16 cellular contexts compared by ENCODE assay signal in the genomic region with DNA sequence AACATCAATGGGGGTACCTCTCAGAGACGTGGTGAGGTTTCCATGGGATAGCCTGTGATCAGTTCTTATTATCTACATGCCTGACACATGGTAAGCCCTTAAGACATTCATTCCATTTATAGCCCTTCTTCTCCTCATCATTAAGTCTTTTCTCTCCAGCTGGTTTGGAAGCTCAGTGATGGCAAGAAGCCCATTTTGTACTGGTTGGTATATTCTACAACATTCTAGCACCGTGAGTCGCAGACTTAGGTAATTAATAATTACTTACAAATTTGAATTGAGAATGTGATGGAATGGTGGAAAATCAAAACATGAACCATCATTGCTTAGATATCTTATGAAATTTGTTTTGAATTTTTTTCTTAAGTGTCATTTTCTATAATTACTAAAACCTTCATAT.
"Had no signal": no experiment of that assay in that cellular context is flagged by ENCODE, and none has a peak within 500 bp of the region (broad histone marks: within the 10 kb centered on the region; RNA-seq: fewer than 3 reads in every experiment).

No MANE protein-coding gene starts in this region.

- H3K4me3 Mint-ChIP-seq: activated B cell treated with CpG ODN at 0.5 μM for 24 hours; activated CD4-positive, alpha-beta T cell treated with anti-CD3 and anti-CD28 coated beads, Interleukin-2, amount 10 ng/mL, durations not matched to agents 24 days and 14 days; dendritic cell treated with granulocyte-macrophage colony-stimulating factor and Interleukin-4, amounts not matched to agents 40 ng/mL and 50 ng/mL, for 4 days; T-helper 17 cell had no signal

- H3K4me1 ChIP-seq: gastrocnemius medialis, parathyroid adenoma, right atrium auricular region, vagina had no signal

- H3K4me3 ChIP-seq: adrenal gland, gastrocnemius medialis, right atrium auricular region, smooth muscle cell, tibial artery, vagina had no signal

- H3K27ac ChIP-seq: adrenal gland, brain microvascular endothelial cell, gastrocnemius medialis, parathyroid adenoma, right atrium auricular region, tibial artery, vagina had no signal

- H2AFZ ChIP-seq: parathyroid adenoma had no signal

- H3K27me3 ChIP-seq: adrenal gland, brain microvascular endothelial cell, gastrocnemius medialis, right atrium auricular region, tibial artery, vagina had no signal

- H3K36me3 ChIP-seq: adrenal gland, brain microvascular endothelial cell, gastrocnemius medialis, right atrium auricular region, tibial artery, vagina had no signal

- H3K27me3 Mint-ChIP-seq: activated B cell treated with CpG ODN at 0.5 μM for 24 hours; activated CD4-positive, alpha-beta T cell treated with anti-CD3 and anti-CD28 coated beads, Interleukin-2, amount 10 ng/mL, durations not matched to agents 24 days and 14 days; T-helper 17 cell had no signal

- H3K9ac ChIP-seq: parathyroid adenoma had no signal

- ATAC-seq: gastrocnemius medialis, T-helper 17 cell had no signal

- DNase-seq: activated B cell treated with CpG ODN at 0.5 μM for 24 hours; activated CD4-positive, alpha-beta T cell treated with anti-CD3 and anti-CD28 coated beads, Interleukin-2, amount 10 ng/mL, durations not matched to agents 24 days and 14 days; activated CD8-positive, alpha-beta memory T cell treated with anti-CD3 and anti-CD28 coated beads for 24 hours; activated naive CD4-positive, alpha-beta T cell treated with anti-CD3 and anti-CD28 coated beads, Interleukin-2, amount 50 U/mL, for 16 hours; cerebellar nuclear complex; gastrocnemius medialis; islet precursor cell; T-helper 17 cell; tibial artery had no signal

- H3K79me2 ChIP-seq: parathyroid adenoma had no signal

- H3K27ac Mint-ChIP-seq: activated B cell treated with CpG ODN at 0.5 μM for 24 hours; activated CD4-positive, alpha-beta T cell treated with anti-CD3 and anti-CD28 coated beads, Interleukin-2, amount 10 ng/mL, durations not matched to agents 24 days and 14 days; dendritic cell treated with granulocyte-macrophage colony-stimulating factor and Interleukin-4, amounts not matched to agents 40 ng/mL and 50 ng/mL, for 4 days; T-helper 17 cell had no signal

- H3K9me3 ChIP-seq: adrenal gland, gastrocnemius medialis, tibial artery, vagina had no signal

- H3K4me2 ChIP-seq: smooth muscle cell had no signal
